In the genomic region with DNA sequence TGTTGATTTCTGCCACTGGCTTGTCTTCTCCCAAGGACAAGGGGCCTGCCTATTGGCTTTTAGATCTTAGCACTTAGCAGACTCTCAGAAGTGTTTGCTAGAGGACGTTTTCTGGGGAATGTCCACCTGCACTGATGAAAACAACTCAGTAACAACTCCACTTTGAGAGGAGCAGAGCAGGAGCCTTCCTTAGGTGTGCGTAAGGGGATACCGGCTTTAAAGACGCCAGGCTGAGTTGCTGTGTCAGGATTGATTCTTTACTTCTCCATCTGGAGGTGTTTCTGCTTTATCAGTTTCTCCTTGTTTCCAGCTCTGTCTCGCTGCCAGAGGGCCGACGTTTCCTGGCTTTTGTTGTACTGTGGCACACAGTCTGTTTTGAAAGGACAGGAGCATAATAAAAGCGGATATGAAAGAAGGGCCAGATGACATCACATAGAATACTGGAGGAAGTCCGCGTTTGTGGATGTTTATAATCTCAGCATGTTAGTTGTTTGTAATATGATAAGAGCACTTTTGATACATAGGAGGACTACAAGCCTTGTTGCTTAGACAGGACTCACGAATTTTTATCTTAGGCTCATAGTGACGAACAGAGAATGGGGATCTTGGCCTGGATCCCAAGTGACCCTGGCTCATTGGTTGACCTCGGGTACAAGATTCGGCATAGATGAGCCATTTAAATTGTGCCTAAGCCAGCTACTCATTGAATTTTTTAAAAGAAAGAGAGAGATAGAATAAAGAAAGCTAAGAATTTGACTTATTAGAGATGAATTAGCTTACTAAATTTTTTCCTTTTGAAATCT, we compare ENCODE assay signal across 8 cellular contexts. TPM values are rescaled to one million over a fixed set of nuclear protein-coding genes. Genes with fewer than 3 reads are reported as not detected.
A peak's percentile ranks its signal among the peaks of the same experiment; 100 is the strongest.
DNase-seq lines count a peak whose midpoint lies in the region; ATAC-seq, FAIRE-seq and TF ChIP-seq lines count a peak whose summit lies in the region.

No MANE protein-coding gene starts in this region.

- peak; percentile 78 for FAIRE-seq in astrocyte (lab: Jason Lieb, UNC)
- FAIRE-seq in H54 (lab: Jason Lieb, UNC), result no peak

- H4K20me1 ChIP-seq in astrocyte (ENCODE audit: insufficient read depth, low read length), result no peaks in the 10 kb centered on the region

- peaks cover 82% of the 10 kb centered on the region for H3K79me2 ChIP-seq in astrocyte (ENCODE audit: insufficient read depth, low read length)

- no peak overlapping the region for H3K4me3 Mint-ChIP-seq in astrocyte (ENCODE audit: unreplicated experiment)

- peak overlapping the region; percentile 99 for H3K27ac Mint-ChIP-seq in astrocyte (ENCODE audit: unreplicated experiment)

- TF ChIP-seq CTCF in astrocyte (IDR thresholded peaks at IDR 0.05; ENCODE audit: insufficient read depth, low read depth, low read length), result no peak

- DNase-seq in DMS79 treated with DMSO at 0.1 percent for 48 hours (lab: John Stamatoyannopoulos, UW) (peak; percentile 56), astrocyte (ENCODE audit: low read depth) (peak; percentile 60), mucosa of gallbladder (ENCODE audit: low spot score) (peak; percentile 53), HPDE6-E6E7 (ENCODE audit: extremely low spot score) (no peak), T-helper 9 cell (no peak), H54 (ENCODE audit: insufficient read length, low spot score) (no peak), SKM-1 treated with dmso at 0.1 percent for 144 hours (lab: John Stamatoyannopoulos, UW; ENCODE audit: unreplicated experiment) (no peak)

- no peak for TF ChIP-seq POLR2A in H54 (IDR thresholded peaks at IDR 0.05; ENCODE audit: low read depth, low read length)

- H3K36me3 ChIP-seq in astrocyte (ENCODE audit: insufficient read depth, low read length), result peaks cover 7% of the 10 kb centered on the region

- H3K27ac ChIP-seq in astrocyte (ENCODE audit: low read depth, low read length), result peak overlapping the region; percentile 99

- peak overlapping the region; percentile 89 for H3K9ac ChIP-seq in astrocyte (ENCODE audit: low read length)

- H3K27me3 Mint-ChIP-seq in astrocyte (ENCODE audit: low read depth, unreplicated experiment), result no peaks in the 10 kb centered on the region

- H3K27me3 ChIP-seq in astrocyte (ENCODE audit: insufficient read depth, low read length), result no peaks in the 10 kb centered on the region

- ATAC-seq in HG02943 (IDR thresholded peaks at IDR 0.05; ENCODE audit: low read depth, unreplicated experiment), result peak; percentile 69

- peak overlapping the region; percentile 66 for H3K4me2 ChIP-seq in astrocyte (ENCODE audit: low read length)

- peak overlapping the region; percentile 24 for H3K4me3 ChIP-seq in astrocyte (ENCODE audit: insufficient read depth, low read depth, low read length)

- H3K4me1 Mint-ChIP-seq in astrocyte (ENCODE audit: low read depth, unreplicated experiment), result peaks cover 85% of the 10 kb centered on the region

- peaks cover 91% of the 10 kb centered on the region for H3K4me1 ChIP-seq in astrocyte (ENCODE audit: insufficient read depth, low read length)

- peaks cover 3% of the 10 kb centered on the region for H3K9me3 Mint-ChIP-seq in astrocyte (ENCODE audit: unreplicated experiment)

- H3K36me3 Mint-ChIP-seq in astrocyte (ENCODE audit: low read depth, unreplicated experiment), result peaks cover 18% of the 10 kb centered on the region

- no peak overlapping the region for H2AFZ ChIP-seq in astrocyte (ENCODE audit: low read depth, low read length)

- no peaks in the 10 kb centered on the region for H3K9me3 ChIP-seq in astrocyte (ENCODE audit: insufficient read depth, low read depth, low read length)

RNA-seq across cellular contexts. Expression of gene COL4A2, which starts 34.6 kb away (rescaled TPM):
- 1,414 and 1,647 TPM in 2 replicates for total RNA-seq in astrocyte
- 332 TPM for total RNA-seq in mucosa of gallbladder

RNA-seq across cellular contexts. Expression of gene COL4A1, which starts 34.7 kb away (rescaled TPM):
- total RNA-seq in astrocyte (2,489 and 3,103 TPM in 2 replicates), mucosa of gallbladder (347 TPM)

Comparison
In these comparisons a context has a peak if more than half of its experiments do, and no peak if none do; other contexts are left out.
1. DNase-seq: peak in DMS79 treated with DMSO at 0.1 percent for 48 hours (single experiment), astrocyte (single experiment) and mucosa of gallbladder (single experiment); none in HPDE6-E6E7 (single experiment), T-helper 9 cell (single experiment), H54 (single experiment) and SKM-1 treated with dmso at 0.1 percent for 144 hours (single experiment).